1 cellular context compared by ENCODE assay signal in the genomic region with DNA sequence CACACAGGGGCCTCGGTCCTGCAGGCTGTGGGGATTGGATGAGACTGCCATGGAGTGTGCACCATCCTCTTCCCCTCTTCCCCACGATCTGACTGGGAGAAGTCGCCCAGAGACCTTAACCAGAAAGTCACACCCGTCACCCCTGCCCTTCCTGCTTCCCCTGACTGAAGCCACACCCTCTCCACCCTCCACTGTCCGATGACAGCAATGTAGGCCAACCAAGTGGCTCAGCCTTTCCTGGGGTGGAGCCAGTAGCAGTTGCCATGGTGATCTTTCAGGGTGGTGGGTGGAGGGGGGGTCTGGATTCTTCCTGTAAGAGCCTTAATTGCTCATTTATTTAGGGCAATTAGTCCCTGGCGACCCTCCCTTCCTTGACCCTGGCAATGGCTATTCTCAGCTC.
TF ChIP-seq lines count a peak whose summit lies in the region.

No MANE protein-coding gene starts in this region.

TF ChIP-seq in IMR-90, 13 proteins besides CTCF, POLR2A, EP300 and RAD21 (continued from another document):
- TF ChIP-seq USF2 (IDR thresholded peaks at IDR 0.05; ENCODE audit: low read depth, low read length) (no peak), FOS (IDR thresholded peaks at IDR 0.05; ENCODE audit: low read depth, low read length) (no peak), MAFK (IDR thresholded peaks at IDR 0.05; ENCODE audit: low read depth, low read length) (no peak), CHD1 (IDR thresholded peaks at IDR 0.05; ENCODE audit: low read depth, low read length) (no peak), MXI1 (IDR thresholded peaks at IDR 0.05; ENCODE audit: borderline replicate concordance, low read depth, low read length) (no peak), NFE2L2 (IDR thresholded peaks at IDR 0.05; ENCODE audit: low read depth, low read length) (no peak), RFX5 (IDR thresholded peaks at IDR 0.05; ENCODE audit: low read depth, low read length) (no peak), BHLHE40 (IDR thresholded peaks at IDR 0.05; ENCODE audit: low read depth, low read length) (no peak)
- TF ChIP-seq, protein P1, sequence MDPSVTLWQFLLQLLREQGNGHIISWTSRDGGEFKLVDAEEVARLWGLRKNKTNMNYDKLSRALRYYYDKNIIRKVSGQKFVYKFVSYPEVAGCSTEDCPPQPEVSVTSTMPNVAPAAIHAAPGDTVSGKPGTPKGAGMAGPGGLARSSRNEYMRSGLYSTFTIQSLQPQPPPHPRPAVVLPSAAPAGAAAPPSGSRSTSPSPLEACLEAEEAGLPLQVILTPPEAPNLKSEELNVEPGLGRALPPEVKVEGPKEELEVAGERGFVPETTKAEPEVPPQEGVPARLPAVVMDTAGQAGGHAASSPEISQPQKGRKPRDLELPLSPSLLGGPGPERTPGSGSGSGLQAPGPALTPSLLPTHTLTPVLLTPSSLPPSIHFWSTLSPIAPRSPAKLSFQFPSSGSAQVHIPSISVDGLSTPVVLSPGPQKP (IDR thresholded peaks at IDR 0.05; ENCODE audit: borderline replicate concordance, low read depth, low read length), result no peak
